ENCODE assay signal across 8 cellular contexts in the genomic region with DNA sequence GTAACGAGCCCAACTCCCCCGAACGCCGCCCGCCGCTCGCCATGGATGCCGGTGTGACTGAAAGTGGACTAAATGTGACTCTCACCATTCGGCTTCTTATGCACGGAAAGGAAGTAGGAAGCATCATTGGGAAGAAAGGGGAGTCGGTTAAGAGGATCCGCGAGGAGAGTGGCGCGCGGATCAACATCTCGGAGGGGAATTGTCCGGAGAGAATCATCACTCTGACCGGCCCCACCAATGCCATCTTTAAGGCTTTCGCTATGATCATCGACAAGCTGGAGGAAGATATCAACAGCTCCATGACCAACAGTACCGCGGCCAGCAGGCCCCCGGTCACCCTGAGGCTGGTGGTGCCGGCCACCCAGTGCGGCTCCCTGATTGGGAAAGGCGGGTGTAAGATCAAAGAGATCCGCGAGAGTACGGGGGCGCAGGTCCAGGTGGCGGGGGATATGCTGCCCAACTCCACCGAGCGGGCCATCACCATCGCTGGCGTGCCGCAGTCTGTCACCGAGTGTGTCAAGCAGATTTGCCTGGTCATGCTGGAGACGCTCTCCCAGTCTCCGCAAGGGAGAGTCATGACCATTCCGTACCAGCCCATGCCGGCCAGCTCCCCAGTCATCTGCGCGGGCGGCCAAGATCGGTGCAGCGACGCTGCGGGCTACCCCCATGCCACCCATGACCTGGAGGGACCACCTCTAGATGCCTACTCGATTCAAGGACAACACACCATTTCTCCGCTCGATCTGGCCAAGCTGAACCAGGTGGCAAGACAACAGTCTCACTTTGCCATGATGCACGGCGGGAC. TPM values are rescaled to one million over a fixed set of nuclear protein-coding genes. Genes with fewer than 3 reads are reported as not detected.
A peak's percentile ranks its signal among the peaks of the same experiment; 100 is the strongest.
DNase-seq lines count a peak whose midpoint lies in the region; ATAC-seq, FAIRE-seq and TF ChIP-seq lines count a peak whose summit lies in the region.

No MANE protein-coding gene starts in this region.

- peaks cover 5% of the 10 kb centered on the region for H3K36me3 ChIP-seq in bronchial epithelial cell (ENCODE audit: control insufficient read depth, insufficient read depth, low read length)

- H3K27me3 Mint-ChIP-seq in T-helper 2 cell treated with Interferon-gamma antibody and Interleukin-4, amounts not matched to agents 5 μg/mL and 100 μg/mL, for 36 hours (ENCODE audit: low read depth): peaks cover 4% of the 10 kb centered on the region

- peak overlapping the region; percentile 94 for H3K27ac Mint-ChIP-seq in T-helper 2 cell treated with Interferon-gamma antibody and Interleukin-4, amounts not matched to agents 5 μg/mL and 100 μg/mL, for 36 hours

- peaks cover 55% of the 10 kb centered on the region for H3K4me1 Mint-ChIP-seq in T-helper 2 cell treated with Interferon-gamma antibody and Interleukin-4, amounts not matched to agents 5 μg/mL and 100 μg/mL, for 36 hours (ENCODE audit: low read depth)

- DNase-seq in CMK (ENCODE audit: low read depth) (peak; percentile 52), bronchial epithelial cell (ENCODE audit: low read depth) (peak; percentile 58), kidney glomerular epithelial cell (lab: John Stamatoyannopoulos, UW) (peak; percentile 61), SKM-1 treated with dmso at 0.1 percent for 144 hours (lab: John Stamatoyannopoulos, UW; ENCODE audit: unreplicated experiment) (no peak)
- peak; percentile 48 for DNase-seq in T-helper 2 cell treated with Interferon-gamma antibody and Interleukin-4, amounts not matched to agents 5 μg/mL and 100 μg/mL, for 36 hours (ENCODE audit: low spot score)
- peak; percentile 47 for DNase-seq in stimulated activated CD4-positive, alpha-beta T cell treated with anti-CD3 and anti-CD28 coated beads, Interleukin-12 subunit alpha, Interleukin-12 subunit beta, amount 100 ng/mL, for 4 hours

- ATAC-seq in HG02642 (IDR thresholded peaks at IDR 0.05; ENCODE audit: poor library complexity, unreplicated experiment): peak; percentile 1
- ATAC-seq in HG02623 (IDR thresholded peaks at IDR 0.05; ENCODE audit: unreplicated experiment): no peak

- H3K36me3 Mint-ChIP-seq in T-helper 2 cell treated with Interferon-gamma antibody and Interleukin-4, amounts not matched to agents 5 μg/mL and 100 μg/mL, for 36 hours (ENCODE audit: low read depth): peaks cover 52% of the 10 kb centered on the region

- peak overlapping the region; percentile 80 for H3K4me3 ChIP-seq in bronchial epithelial cell (ENCODE audit: low read depth, low read length)

- H3K9me3 Mint-ChIP-seq in T-helper 2 cell treated with Interferon-gamma antibody and Interleukin-4, amounts not matched to agents 5 μg/mL and 100 μg/mL, for 36 hours: no peaks in the 10 kb centered on the region

- H3K4me3 Mint-ChIP-seq in T-helper 2 cell treated with Interferon-gamma antibody and Interleukin-4, amounts not matched to agents 5 μg/mL and 100 μg/mL, for 36 hours: peak overlapping the region; percentile 99

- FAIRE-seq in bronchial epithelial cell (lab: Jason Lieb, UNC): no peak

- H3K27me3 ChIP-seq in bronchial epithelial cell (ENCODE audit: control insufficient read depth, insufficient read depth, low read length): no peaks in the 10 kb centered on the region

- TF ChIP-seq CTCF in bronchial epithelial cell (IDR thresholded peaks at IDR 0.05; ENCODE audit: insufficient read depth, low read length, severe bottlenecking): no peak

RNA-seq across cellular contexts. Expression of gene PCBP1, which starts 0.6 kb away (rescaled TPM):
- 17.1 and 17.5 TPM in 2 replicates for total RNA-seq in bronchial epithelial cell
